Comparison of ENCODE assay signal across 8 cellular contexts in genomic region chr1:2577565-2578075, GRCh38. TPM values are rescaled to one million over a fixed set of nuclear protein-coding genes. Genes with fewer than 3 reads are reported as not detected.
DNase-seq lines count a peak whose midpoint lies in the region; ATAC-seq and TF ChIP-seq lines count a peak whose summit lies in the region.
"Not testable (repeated sequence)": the region's sequence is repeated elsewhere in the genome, so short reads cannot be mapped to it uniquely, and the experiment has no call there.

No MANE protein-coding gene starts in this region.

- H3K27ac ChIP-seq in right cardiac atrium (ENCODE audit: low read length) (peak overlapping the region; percentile 88), gastrocnemius medialis (peak overlapping the region; percentile 57 to 81 (median 81)), upper lobe of right lung (peak overlapping the region; percentile 87)

- peaks cover 15% of the 10 kb centered on the region for H3K9me3 Mint-ChIP-seq in activated naive CD8-positive, alpha-beta T cell treated with anti-CD3 and anti-CD28 coated beads for 36 hours

- H3K4me1 Mint-ChIP-seq in activated naive CD8-positive, alpha-beta T cell treated with anti-CD3 and anti-CD28 coated beads for 36 hours = peaks cover 66% of the 10 kb centered on the region

- ATAC-seq in GM21619 (IDR thresholded peaks at IDR 0.05; ENCODE audit: unreplicated experiment) (peak; percentile 21), HG03175 (IDR thresholded peaks at IDR 0.05; ENCODE audit: unreplicated experiment) (peak; percentile 32), right cardiac atrium (peak in 1 of 2 donors; percentile 2)
- not testable (repeated sequence) for ATAC-seq in gastrocnemius medialis, upper lobe of right lung

- peak overlapping the region; percentile 75 for H3K4me3 Mint-ChIP-seq in activated naive CD8-positive, alpha-beta T cell treated with anti-CD3 and anti-CD28 coated beads for 36 hours

- peak overlapping the region; percentile 97 for H3K27ac Mint-ChIP-seq in activated naive CD8-positive, alpha-beta T cell treated with anti-CD3 and anti-CD28 coated beads for 36 hours

- WGBS in right cardiac atrium = 63% methylated on average over 21 of the region's 23 CpGs

- in situ Hi-C loops in gastrocnemius medialis (cut with MboI; ENCODE audit: low sequenced_read_pairs in 4 of 4) = loop anchor here in 2 of 4 donors (25.0 kb wide), 1 partner anchor 390 kb away; the partner anchor contains the start of gene FAAP20 (in 2 of the 2)

- peak; percentile 31 for TF ChIP-seq POLR2A in GM18526 (IDR thresholded peaks at IDR 0.05; ENCODE audit: extremely low read depth, insufficient read length)
- TF ChIP-seq POLR2A in gastrocnemius medialis (IDR thresholded peaks at IDR 0.05) = not testable (repeated sequence)

- H3K27me3 Mint-ChIP-seq in activated naive CD8-positive, alpha-beta T cell treated with anti-CD3 and anti-CD28 coated beads for 36 hours = not testable (repeated sequence)

- DNase-seq in activated CD4-positive, CD25-positive, alpha-beta regulatory T cell treated with anti-CD3 and anti-CD28 coated beads, Interleukin-2, amount 50 U/mL, for 72 hours = peak; percentile 54
- peak; percentile 56 for DNase-seq in activated naive CD8-positive, alpha-beta T cell treated with anti-CD3 and anti-CD28 coated beads for 36 hours
- peak in 2 of 3 donors; percentile 5 to 57 for DNase-seq in right cardiac atrium
- DNase-seq in gastrocnemius medialis = not testable (repeated sequence)
- peak; percentile 52 for DNase-seq in upper lobe of right lung

- not testable (repeated sequence) for TF ChIP-seq CTCF in gastrocnemius medialis (IDR thresholded peaks at IDR 0.05 in 4 of 5, conservative IDR thresholded peaks at IDR 0.05 in 1 of 5); upper lobe of right lung (IDR thresholded peaks at IDR 0.05)

- not testable (repeated sequence) for H3K4me3 ChIP-seq in right cardiac atrium (ENCODE audit: low read length)
- H3K4me3 ChIP-seq in gastrocnemius medialis = peak overlapping the region in 3 of 4 donors; percentile 23 to 40 (median 37)
- H3K4me3 ChIP-seq in upper lobe of right lung = peak overlapping the region; percentile 19

- intact Hi-C loops in right cardiac atrium (cut with DNase I); gastrocnemius medialis (cut with DNase I; ENCODE audit: low total_unique reads); upper lobe of right lung (cut with DNase I): not testable (repeated sequence)

- H3K9me3 ChIP-seq in right cardiac atrium (ENCODE audit: control insufficient read depth, low read length); gastrocnemius medialis; upper lobe of right lung: not testable (repeated sequence)

- H3K27me3 ChIP-seq in right cardiac atrium (ENCODE audit: control insufficient read depth, insufficient read depth); upper lobe of right lung: not testable (repeated sequence)
- peaks cover 13 to 42% (median 24%) of the 10 kb centered on the region in 3 donors for H3K27me3 ChIP-seq in gastrocnemius medialis

- H3K36me3 Mint-ChIP-seq in activated naive CD8-positive, alpha-beta T cell treated with anti-CD3 and anti-CD28 coated beads for 36 hours = peaks cover 19% of the 10 kb centered on the region

- not testable (repeated sequence) for H3K36me3 ChIP-seq in gastrocnemius medialis, upper lobe of right lung

- H3K4me1 ChIP-seq in right cardiac atrium (ENCODE audit: control insufficient read depth, insufficient read depth, low read length); gastrocnemius medialis: not testable (repeated sequence)
- peaks cover 30% of the 10 kb centered on the region for H3K4me1 ChIP-seq in upper lobe of right lung

RNA-seq across cellular contexts. Expression of gene PRXL2B, which starts 9.0 kb away (rescaled TPM):
- total RNA-seq in activated naive CD8-positive, alpha-beta T cell treated with anti-CD3 and anti-CD28 coated beads for 36 hours = 10 to 100 TPM; 42.2 to 43.2 TPM
- total RNA-seq in right cardiac atrium (10 to 100 TPM in 2 of 4 donors, 1 to 10 TPM in 2; 8.0 to 11.8 (median 10.4) TPM), gastrocnemius medialis (1 to 10 TPM in 2 of 4 donors, under 1 TPM in 2; 0.52 to 2.7 (median 1.1) TPM), upper lobe of right lung (25.9 TPM)
- polyA plus RNA-seq in right cardiac atrium = 9.3 TPM

RNA-seq across cellular contexts. Expression of gene TNFRSF14, which starts 21.4 kb away (rescaled TPM):
- total RNA-seq in activated naive CD8-positive, alpha-beta T cell treated with anti-CD3 and anti-CD28 coated beads for 36 hours = 100 to 1,000 TPM in 1 of 2 experiments, 10 to 100 TPM in 1; 99.6 to 104 TPM
- total RNA-seq in right cardiac atrium (10 to 100 TPM; 17.6 to 25.5 (median 21.8) TPM), gastrocnemius medialis (10 to 100 TPM in 1 of 4 donors, 1 to 10 TPM in 3; 3.4 to 11.5 (median 5.0) TPM), upper lobe of right lung (133 TPM)
- 27.6 TPM for polyA plus RNA-seq in right cardiac atrium

RNA-seq across cellular contexts. Expression of gene HES5, which starts 47.6 kb away (rescaled TPM):
- under 1 TPM in 1 of 2 experiments, not detected in 1; 0.28 TPM for total RNA-seq in activated naive CD8-positive, alpha-beta T cell treated with anti-CD3 and anti-CD28 coated beads for 36 hours
- total RNA-seq in right cardiac atrium (1 to 10 TPM in 2 of 4 donors, under 1 TPM in 2; 0.61 to 1.8 (median 1.2) TPM), gastrocnemius medialis (under 1 TPM in 1 of 4 donors, not detected in 3; 0.49 TPM), upper lobe of right lung (1.5 TPM)
- polyA plus RNA-seq in right cardiac atrium = 0.52 TPM

RNA-seq across cellular contexts. Expression of gene PANK4, which starts 51.2 kb away (rescaled TPM):
- 10 to 100 TPM; 29.8 to 34.3 TPM for total RNA-seq in activated naive CD8-positive, alpha-beta T cell treated with anti-CD3 and anti-CD28 coated beads for 36 hours
- total RNA-seq in right cardiac atrium = 10 to 100 TPM; 35.2 to 51.3 (median 45.1) TPM
- polyA plus RNA-seq in right cardiac atrium = 38.7 TPM
- 10 to 100 TPM; 27.5 to 54.2 (median 38.5) TPM for total RNA-seq in gastrocnemius medialis
- total RNA-seq in upper lobe of right lung = 36.4 TPM

RNA-seq across cellular contexts. Expression of gene MMEL1, which starts 55.2 kb away (rescaled TPM):
- 1 to 10 TPM; 1.5 to 1.6 TPM for total RNA-seq in activated naive CD8-positive, alpha-beta T cell treated with anti-CD3 and anti-CD28 coated beads for 36 hours
- total RNA-seq in right cardiac atrium (1 to 10 TPM in 1 of 4 donors, under 1 TPM in 3; 0.32 to 1.5 (median 0.83) TPM), gastrocnemius medialis (not detected), upper lobe of right lung (3.2 TPM)
- 1.7 TPM for polyA plus RNA-seq in right cardiac atrium
